1 cellular context compared by ENCODE assay signal in genomic region chr20:34343458-34344255, GRCh38.
TF ChIP-seq lines count a peak whose summit lies in the region.

No MANE protein-coding gene starts in this region.

TF ChIP-seq in HepG2, 621 proteins besides CTCF, POLR2A, EP300 and RAD21 (continued from another document and continues in another):
- TF ChIP-seq, protein P1, sequence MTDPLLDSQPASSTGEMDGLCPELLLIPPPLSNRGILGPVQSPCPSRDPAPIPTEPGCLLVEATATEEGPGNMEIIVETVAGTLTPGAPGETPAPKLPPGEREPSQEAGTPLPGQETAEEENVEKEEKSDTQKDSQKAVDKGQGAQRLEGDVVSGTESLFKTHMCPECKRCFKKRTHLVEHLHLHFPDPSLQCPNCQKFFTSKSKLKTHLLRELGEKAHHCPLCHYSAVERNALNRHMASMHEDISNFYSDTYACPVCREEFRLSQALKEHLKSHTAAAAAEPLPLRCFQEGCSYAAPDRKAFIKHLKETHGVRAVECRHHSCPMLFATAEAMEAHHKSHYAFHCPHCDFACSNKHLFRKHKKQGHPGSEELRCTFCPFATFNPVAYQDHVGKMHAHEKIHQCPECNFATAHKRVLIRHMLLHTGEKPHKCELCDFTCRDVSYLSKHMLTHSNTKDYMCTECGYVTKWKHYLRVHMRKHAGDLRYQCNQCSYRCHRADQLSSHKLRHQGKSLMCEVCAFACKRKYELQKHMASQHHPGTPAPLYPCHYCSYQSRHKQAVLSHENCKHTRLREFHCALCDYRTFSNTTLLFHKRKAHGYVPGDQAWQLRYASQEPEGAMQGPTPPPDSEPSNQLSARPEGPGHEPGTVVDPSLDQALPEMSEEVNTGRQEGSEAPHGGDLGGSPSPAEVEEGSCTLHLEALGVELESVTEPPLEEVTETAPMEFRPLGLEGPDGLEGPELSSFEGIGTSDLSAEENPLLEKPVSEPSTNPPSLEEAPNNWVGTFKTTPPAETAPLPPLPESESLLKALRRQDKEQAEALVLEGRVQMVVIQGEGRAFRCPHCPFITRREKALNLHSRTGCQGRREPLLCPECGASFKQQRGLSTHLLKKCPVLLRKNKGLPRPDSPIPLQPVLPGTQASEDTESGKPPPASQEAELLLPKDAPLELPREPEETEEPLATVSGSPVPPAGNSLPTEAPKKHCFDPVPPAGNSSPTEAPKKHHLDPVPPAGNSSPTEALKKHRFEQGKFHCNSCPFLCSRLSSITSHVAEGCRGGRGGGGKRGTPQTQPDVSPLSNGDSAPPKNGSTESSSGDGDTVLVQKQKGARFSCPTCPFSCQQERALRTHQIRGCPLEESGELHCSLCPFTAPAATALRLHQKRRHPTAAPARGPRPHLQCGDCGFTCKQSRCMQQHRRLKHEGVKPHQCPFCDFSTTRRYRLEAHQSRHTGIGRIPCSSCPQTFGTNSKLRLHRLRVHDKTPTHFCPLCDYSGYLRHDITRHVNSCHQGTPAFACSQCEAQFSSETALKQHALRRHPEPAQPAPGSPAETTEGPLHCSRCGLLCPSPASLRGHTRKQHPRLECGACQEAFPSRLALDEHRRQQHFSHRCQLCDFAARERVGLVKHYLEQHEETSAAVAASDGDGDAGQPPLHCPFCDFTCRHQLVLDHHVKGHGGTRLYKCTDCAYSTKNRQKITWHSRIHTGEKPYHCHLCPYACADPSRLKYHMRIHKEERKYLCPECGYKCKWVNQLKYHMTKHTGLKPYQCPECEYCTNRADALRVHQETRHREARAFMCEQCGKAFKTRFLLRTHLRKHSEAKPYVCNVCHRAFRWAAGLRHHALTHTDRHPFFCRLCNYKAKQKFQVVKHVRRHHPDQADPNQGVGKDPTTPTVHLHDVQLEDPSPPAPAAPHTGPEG (CRISPR knock-in tag; IDR thresholded peaks at IDR 0.05) = no peak
- TF ChIP-seq FOSL1 (CRISPR knock-in tag; IDR thresholded peaks at IDR 0.05; ENCODE audit: borderline replicate concordance) (no peak), HIC2 (CRISPR knock-in tag; IDR thresholded peaks at IDR 0.05; ENCODE audit: low read depth) (no peak), ISX (CRISPR knock-in tag; conservative IDR thresholded peaks at IDR 0.05) (0 out of 2 replicates have a peak, but pooled peaks have one; percentile 47), TCF12 (IDR thresholded peaks at IDR 0.05) (no peak), TCF12 (CRISPR knock-in tag; IDR thresholded peaks at IDR 0.05) (no peak), ATAD3A (CRISPR knock-in tag; IDR thresholded peaks at IDR 0.05) (no peak), SOX6 (IDR thresholded peaks at IDR 0.05) (no peak), SOX6 (CRISPR knock-in tag; IDR thresholded peaks at IDR 0.05) (0 out of 2 replicates have a peak, but pooled peaks have one; percentile 11), SALL1 (CRISPR knock-in tag; IDR thresholded peaks at IDR 0.05) (peak; percentile 57), ETV5 (CRISPR knock-in tag; IDR thresholded peaks at IDR 0.05; ENCODE audit: borderline replicate concordance) (peak; percentile 64; the same call in 1 of the 2 replicates), ZBTB37 (CRISPR knock-in tag; IDR thresholded peaks at IDR 0.05) (no peak), NCOA5 (CRISPR knock-in tag; IDR thresholded peaks at IDR 0.05) (no peak), HDAC2 (CRISPR knock-in tag; IDR thresholded peaks at IDR 0.05) (no peak; the same call in 1 of the 2 replicates), KLF13 (CRISPR knock-in tag; IDR thresholded peaks at IDR 0.05) (no peak), ZKSCAN8 (CRISPR knock-in tag; IDR thresholded peaks at IDR 0.05; ENCODE audit: borderline replicate concordance) (no peak), ATM (IDR thresholded peaks at IDR 0.05; ENCODE audit: borderline replicate concordance) (no peak), ZNF775 (CRISPR knock-in tag; IDR thresholded peaks at IDR 0.05; ENCODE audit: borderline replicate concordance) (0 out of 2 replicates have a peak, but pooled peaks have one; percentile 46), ARID3A (IDR thresholded peaks at IDR 0.05; ENCODE audit: low read depth, low read length) (peak; percentile 10; the same call in 1 of the 2 replicates), ZBTB38 (CRISPR knock-in tag; IDR thresholded peaks at IDR 0.05) (no peak)
- TF ChIP-seq, protein P2, sequence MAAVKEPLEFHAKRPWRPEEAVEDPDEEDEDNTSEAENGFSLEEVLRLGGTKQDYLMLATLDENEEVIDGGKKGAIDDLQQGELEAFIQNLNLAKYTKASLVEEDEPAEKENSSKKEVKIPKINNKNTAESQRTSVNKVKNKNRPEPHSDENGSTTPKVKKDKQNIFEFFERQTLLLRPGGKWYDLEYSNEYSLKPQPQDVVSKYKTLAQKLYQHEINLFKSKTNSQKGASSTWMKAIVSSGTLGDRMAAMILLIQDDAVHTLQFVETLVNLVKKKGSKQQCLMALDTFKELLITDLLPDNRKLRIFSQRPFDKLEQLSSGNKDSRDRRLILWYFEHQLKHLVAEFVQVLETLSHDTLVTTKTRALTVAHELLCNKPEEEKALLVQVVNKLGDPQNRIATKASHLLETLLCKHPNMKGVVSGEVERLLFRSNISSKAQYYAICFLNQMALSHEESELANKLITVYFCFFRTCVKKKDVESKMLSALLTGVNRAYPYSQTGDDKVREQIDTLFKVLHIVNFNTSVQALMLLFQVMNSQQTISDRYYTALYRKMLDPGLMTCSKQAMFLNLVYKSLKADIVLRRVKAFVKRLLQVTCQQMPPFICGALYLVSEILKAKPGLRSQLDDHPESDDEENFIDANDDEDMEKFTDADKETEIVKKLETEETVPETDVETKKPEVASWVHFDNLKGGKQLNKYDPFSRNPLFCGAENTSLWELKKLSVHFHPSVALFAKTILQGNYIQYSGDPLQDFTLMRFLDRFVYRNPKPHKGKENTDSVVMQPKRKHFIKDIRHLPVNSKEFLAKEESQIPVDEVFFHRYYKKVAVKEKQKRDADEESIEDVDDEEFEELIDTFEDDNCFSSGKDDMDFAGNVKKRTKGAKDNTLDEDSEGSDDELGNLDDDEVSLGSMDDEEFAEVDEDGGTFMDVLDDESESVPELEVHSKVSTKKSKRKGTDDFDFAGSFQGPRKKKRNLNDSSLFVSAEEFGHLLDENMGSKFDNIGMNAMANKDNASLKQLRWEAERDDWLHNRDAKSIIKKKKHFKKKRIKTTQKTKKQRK (IDR thresholded peaks at IDR 0.05; ENCODE audit: low read length) = no peak
- TF ChIP-seq, protein P3, sequence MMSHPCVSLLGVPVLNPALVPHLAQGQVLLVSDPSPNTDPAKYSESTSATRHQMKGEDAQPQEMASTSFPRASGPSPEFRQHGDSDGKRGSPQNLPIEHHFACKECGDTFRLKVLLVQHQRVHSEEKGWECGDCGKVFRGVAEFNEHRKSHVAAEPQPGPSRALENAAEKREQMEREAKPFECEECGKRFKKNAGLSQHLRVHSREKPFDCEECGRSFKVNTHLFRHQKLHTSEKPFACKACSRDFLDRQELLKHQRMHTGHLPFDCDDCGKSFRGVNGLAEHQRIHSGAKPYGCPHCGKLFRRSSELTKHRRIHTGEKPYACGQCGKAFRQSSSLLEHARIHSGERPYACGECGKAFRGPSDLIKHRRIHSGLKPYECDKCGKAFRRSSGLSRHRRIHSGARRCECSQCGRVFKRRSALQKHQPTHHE (CRISPR knock-in tag; IDR thresholded peaks at IDR 0.05; ENCODE audit: borderline replicate concordance) = peak; percentile 48; the same call in 1 of the 2 replicates
- TF ChIP-seq, protein P4, sequence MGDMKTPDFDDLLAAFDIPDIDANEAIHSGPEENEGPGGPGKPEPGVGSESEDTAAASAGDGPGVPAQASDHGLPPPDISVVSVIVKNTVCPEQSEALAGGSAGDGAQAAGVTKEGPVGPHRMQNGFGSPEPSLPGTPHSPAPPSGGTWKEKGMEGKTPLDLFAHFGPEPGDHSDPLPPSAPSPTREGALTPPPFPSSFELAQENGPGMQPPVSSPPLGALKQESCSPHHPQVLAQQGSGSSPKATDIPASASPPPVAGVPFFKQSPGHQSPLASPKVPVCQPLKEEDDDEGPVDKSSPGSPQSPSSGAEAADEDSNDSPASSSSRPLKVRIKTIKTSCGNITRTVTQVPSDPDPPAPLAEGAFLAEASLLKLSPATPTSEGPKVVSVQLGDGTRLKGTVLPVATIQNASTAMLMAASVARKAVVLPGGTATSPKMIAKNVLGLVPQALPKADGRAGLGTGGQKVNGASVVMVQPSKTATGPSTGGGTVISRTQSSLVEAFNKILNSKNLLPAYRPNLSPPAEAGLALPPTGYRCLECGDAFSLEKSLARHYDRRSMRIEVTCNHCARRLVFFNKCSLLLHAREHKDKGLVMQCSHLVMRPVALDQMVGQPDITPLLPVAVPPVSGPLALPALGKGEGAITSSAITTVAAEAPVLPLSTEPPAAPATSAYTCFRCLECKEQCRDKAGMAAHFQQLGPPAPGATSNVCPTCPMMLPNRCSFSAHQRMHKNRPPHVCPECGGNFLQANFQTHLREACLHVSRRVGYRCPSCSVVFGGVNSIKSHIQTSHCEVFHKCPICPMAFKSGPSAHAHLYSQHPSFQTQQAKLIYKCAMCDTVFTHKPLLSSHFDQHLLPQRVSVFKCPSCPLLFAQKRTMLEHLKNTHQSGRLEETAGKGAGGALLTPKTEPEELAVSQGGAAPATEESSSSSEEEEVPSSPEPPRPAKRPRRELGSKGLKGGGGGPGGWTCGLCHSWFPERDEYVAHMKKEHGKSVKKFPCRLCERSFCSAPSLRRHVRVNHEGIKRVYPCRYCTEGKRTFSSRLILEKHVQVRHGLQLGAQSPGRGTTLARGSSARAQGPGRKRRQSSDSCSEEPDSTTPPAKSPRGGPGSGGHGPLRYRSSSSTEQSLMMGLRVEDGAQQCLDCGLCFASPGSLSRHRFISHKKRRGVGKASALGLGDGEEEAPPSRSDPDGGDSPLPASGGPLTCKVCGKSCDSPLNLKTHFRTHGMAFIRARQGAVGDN (CRISPR knock-in tag; IDR thresholded peaks at IDR 0.05) = peak; percentile 33; the same call in 1 of the 2 replicates
- TF ChIP-seq, protein P5, sequence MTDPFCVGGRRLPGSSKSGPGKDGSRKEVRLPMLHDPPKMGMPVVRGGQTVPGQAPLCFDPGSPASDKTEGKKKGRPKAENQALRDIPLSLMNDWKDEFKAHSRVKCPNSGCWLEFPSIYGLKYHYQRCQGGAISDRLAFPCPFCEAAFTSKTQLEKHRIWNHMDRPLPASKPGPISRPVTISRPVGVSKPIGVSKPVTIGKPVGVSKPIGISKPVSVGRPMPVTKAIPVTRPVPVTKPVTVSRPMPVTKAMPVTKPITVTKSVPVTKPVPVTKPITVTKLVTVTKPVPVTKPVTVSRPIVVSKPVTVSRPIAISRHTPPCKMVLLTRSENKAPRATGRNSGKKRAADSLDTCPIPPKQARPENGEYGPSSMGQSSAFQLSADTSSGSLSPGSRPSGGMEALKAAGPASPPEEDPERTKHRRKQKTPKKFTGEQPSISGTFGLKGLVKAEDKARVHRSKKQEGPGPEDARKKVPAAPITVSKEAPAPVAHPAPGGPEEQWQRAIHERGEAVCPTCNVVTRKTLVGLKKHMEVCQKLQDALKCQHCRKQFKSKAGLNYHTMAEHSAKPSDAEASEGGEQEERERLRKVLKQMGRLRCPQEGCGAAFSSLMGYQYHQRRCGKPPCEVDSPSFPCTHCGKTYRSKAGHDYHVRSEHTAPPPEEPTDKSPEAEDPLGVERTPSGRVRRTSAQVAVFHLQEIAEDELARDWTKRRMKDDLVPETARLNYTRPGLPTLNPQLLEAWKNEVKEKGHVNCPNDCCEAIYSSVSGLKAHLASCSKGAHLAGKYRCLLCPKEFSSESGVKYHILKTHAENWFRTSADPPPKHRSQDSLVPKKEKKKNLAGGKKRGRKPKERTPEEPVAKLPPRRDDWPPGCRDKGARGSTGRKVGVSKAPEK (CRISPR knock-in tag; IDR thresholded peaks at IDR 0.05; ENCODE audit: borderline replicate concordance) = no peak; the same call in 1 of the 2 replicates
- TF ChIP-seq, protein P6, sequence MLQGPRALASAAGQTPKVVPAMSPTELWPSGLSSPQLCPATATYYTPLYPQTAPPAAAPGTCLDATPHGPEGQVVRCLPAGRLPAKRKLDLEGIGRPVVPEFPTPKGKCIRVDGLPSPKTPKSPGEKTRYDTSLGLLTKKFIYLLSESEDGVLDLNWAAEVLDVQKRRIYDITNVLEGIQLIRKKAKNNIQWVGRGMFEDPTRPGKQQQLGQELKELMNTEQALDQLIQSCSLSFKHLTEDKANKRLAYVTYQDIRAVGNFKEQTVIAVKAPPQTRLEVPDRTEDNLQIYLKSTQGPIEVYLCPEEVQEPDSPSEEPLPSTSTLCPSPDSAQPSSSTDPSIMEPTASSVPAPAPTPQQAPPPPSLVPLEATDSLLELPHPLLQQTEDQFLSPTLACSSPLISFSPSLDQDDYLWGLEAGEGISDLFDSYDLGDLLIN (CRISPR knock-in tag; IDR thresholded peaks at IDR 0.05; ENCODE audit: borderline replicate concordance) = 0 out of 2 replicates have a peak, but pooled peaks have one; percentile 11
